ENCODE assay signal across 8 cellular contexts in the genomic region with DNA sequence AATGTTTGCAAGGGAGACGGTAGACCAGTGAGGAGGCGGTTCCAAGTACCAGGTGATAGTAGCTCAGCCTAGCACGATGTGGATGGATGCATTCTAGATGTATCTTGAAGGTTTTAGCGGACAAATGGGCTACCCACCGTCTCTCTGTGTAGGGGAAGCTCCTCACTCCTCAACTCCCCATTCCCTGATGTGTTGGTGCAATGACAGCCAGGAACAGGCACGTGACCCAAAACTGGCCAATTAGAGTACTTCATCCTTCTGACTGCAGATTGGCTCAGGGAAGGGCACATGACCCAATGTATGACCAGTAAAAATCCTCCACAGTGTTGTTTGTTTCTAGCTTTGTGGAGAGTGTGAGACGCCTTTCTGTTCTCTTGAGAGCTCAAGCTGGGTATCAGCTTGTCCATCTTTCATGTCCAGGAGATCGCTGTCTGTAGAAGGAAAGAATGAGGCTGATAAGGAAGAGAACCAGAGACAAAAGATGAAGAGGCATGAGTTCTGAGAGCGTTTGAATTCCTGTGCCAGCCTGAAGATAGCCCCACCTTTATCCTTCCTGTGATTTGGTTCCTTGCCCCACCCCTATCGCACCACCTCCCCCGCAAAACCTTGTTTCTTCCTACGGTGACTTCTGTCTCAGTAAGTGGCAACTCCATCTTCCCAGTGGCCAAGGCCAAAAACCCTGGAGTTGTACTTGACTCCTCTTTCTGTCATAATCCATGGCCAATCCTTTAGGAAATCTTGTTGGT. TPM values are rescaled to one million over a fixed set of nuclear protein-coding genes. Genes with fewer than 3 reads are reported as not detected.
DNase-seq lines count a peak whose midpoint lies in the region; ATAC-seq and TF ChIP-seq lines count a peak whose summit lies in the region.

No MANE protein-coding gene starts in this region.

- H2AFZ ChIP-seq in parathyroid adenoma = peak overlapping the region; percentile 93

- peak overlapping the region; percentile 73 for H3K4me2 ChIP-seq in parathyroid adenoma (ENCODE audit: low read length)

- peak overlapping the region; percentile 42 for H3K27ac ChIP-seq in RWPE2 (ENCODE audit: poor library complexity, severe bottlenecking)
- H3K27ac ChIP-seq in left ventricle myocardium inferior (replicated peaks) = peak overlapping the region; percentile 91
- H3K27ac ChIP-seq in parathyroid adenoma = peak overlapping the region; percentile 94

- in situ Hi-C loops in astrocyte of the cerebellum (cut with HindIII; ENCODE audit: low sequenced_read_pairs) = loop anchor here (25.0 kb wide), 1 partner anchor 120 kb away; a partner anchor contains a TSS

- H3K9me3 ChIP-seq in RWPE2 (ENCODE audit: severe bottlenecking) = no peaks in the 10 kb centered on the region
- H3K9me3 ChIP-seq in left ventricle myocardium inferior (replicated peaks) = no peaks in the 10 kb centered on the region
- H3K9me3 ChIP-seq in parathyroid adenoma (ENCODE audit: control insufficient read depth, low read length) = no peaks in the 10 kb centered on the region

- intact Hi-C loops in left ventricle myocardium inferior (cut with micrococcal nuclease) = no loop called here

- H3K36me3 ChIP-seq in RWPE2 (ENCODE audit: low read depth) (no peaks in the 10 kb centered on the region), left ventricle myocardium inferior (no peaks in the 10 kb centered on the region), parathyroid adenoma (ENCODE audit: control insufficient read depth, insufficient read depth, low read length) (no peaks in the 10 kb centered on the region)

- H3K9ac ChIP-seq in parathyroid adenoma = no peak overlapping the region

- peak in 2 of 3 donors; percentile 44 to 63 for DNase-seq in stimulated activated CD4-positive, alpha-beta T cell treated with anti-CD3 and anti-CD28 coated beads, Interleukin-12 subunit alpha, Interleukin-12 subunit beta, amount 100 ng/mL, for 48 hours (ENCODE audit: low read depth in 2 of 3, low spot score in 1 of 3)
- no peak for DNase-seq in stimulated activated CD4-positive, alpha-beta T cell treated with anti-CD3 and anti-CD28 coated beads, Interleukin-12 subunit alpha, Interleukin-12 subunit beta, amount 100 ng/mL, for 4 hours
- DNase-seq in LHCN-M2 (ENCODE audit: low read depth) (peak; percentile 78), RWPE2 (ENCODE audit: low spot score) (peak; percentile 83), astrocyte of the cerebellum (ENCODE audit: low read depth) (peak; percentile 80), left ventricle myocardium inferior (peak; percentile 80)

- H3K4me3 ChIP-seq in RWPE2 (ENCODE audit: severe bottlenecking) (peak overlapping the region; percentile 26), astrocyte of the cerebellum (ENCODE audit: low read depth, low read length) (peak overlapping the region; percentile 15), left ventricle myocardium inferior (peak overlapping the region; percentile 63), parathyroid adenoma (ENCODE audit: low read depth, low read length) (peak overlapping the region; percentile 44)

- H3K79me2 ChIP-seq in parathyroid adenoma = no peaks in the 10 kb centered on the region

- TF ChIP-seq CTCF in RWPE2 (IDR thresholded peaks at IDR 0.05; ENCODE audit: poor library complexity, severe bottlenecking) (no peak), astrocyte of the cerebellum (IDR thresholded peaks at IDR 0.05; ENCODE audit: low read depth, low read length, missing control alignments) (no peak), left ventricle myocardium inferior (IDR thresholded peaks at IDR 0.05; ENCODE audit: borderline replicate concordance) (no peak), parathyroid adenoma (IDR thresholded peaks at IDR 0.05) (no peak)

- H3K4me1 ChIP-seq in RWPE2 (ENCODE audit: insufficient read depth, poor library complexity, severe bottlenecking) (peaks cover 9% of the 10 kb centered on the region), left ventricle myocardium inferior (peaks cover 50% of the 10 kb centered on the region), parathyroid adenoma (peaks cover 29% of the 10 kb centered on the region)

- peak; percentile 59 for ATAC-seq in RWPE2 (ENCODE audit: low read depth)
- ATAC-seq in GM21390 (IDR thresholded peaks at IDR 0.05; ENCODE audit: unreplicated experiment) = no peak

- H3K27me3 ChIP-seq in RWPE2 (ENCODE audit: insufficient read depth, poor library complexity, severe bottlenecking) = no peaks in the 10 kb centered on the region
- H3K27me3 ChIP-seq in left ventricle myocardium inferior (ENCODE audit: low read depth) = no peaks in the 10 kb centered on the region
- no peaks in the 10 kb centered on the region for H3K27me3 ChIP-seq in parathyroid adenoma (ENCODE audit: control insufficient read depth, insufficient read depth, low read length)

RNA-seq across cellular contexts. Expression of a gene that starts 2.3 kb away (rescaled TPM):
- 6.9 and 7.4 TPM in 2 replicates for total RNA-seq in LHCN-M2 (2014; rRNA removed)
- 5.9 TPM for polyA plus RNA-seq in LHCN-M2 (2012)
- total RNA-seq in left ventricle myocardium inferior = 8.4 TPM

RNA-seq across cellular contexts. Expression of a gene that starts 16.1 kb away (rescaled TPM):
- total RNA-seq in LHCN-M2 (2014; rRNA removed) = 40.0 and 45.3 TPM in 2 replicates
- 19.5 TPM for polyA plus RNA-seq in LHCN-M2 (2012)
- total RNA-seq in left ventricle myocardium inferior = 7.9 TPM

RNA-seq across cellular contexts. Expression of a gene that starts 18.1 kb away (rescaled TPM):
- 81.3 and 93.4 TPM in 2 replicates for total RNA-seq in LHCN-M2 (2014; rRNA removed)
- polyA plus RNA-seq in LHCN-M2 (2012) = 50.2 TPM
- 1.2 TPM for total RNA-seq in left ventricle myocardium inferior

RNA-seq across cellular contexts. Expression of a gene that starts 29.5 kb away (rescaled TPM):
- total RNA-seq in LHCN-M2 (2014; rRNA removed) (3.8 and 4.6 TPM in 2 replicates), left ventricle myocardium inferior (59.6 TPM)
- 41.7 TPM for polyA plus RNA-seq in LHCN-M2 (2012)

RNA-seq across cellular contexts. Expression of a gene that starts 40.0 kb away (rescaled TPM):
- 12.6 and 18.2 TPM in 2 replicates for total RNA-seq in LHCN-M2 (2014; rRNA removed)
- 13.0 TPM for polyA plus RNA-seq in LHCN-M2 (2012)
- 109 TPM for total RNA-seq in left ventricle myocardium inferior

Comparison
In these comparisons a context has a peak if more than half of its experiments do, and no peak if none do; other contexts are left out.
1. H3K27ac ChIP-seq: peak in every context shown above with its lines; median percentile 94 in parathyroid adenoma; 91 in left ventricle myocardium inferior; 42 in RWPE2.
2. RNA of a gene that starts 18.1 kb away (total RNA-seq): 81.3 to 93.4 TPM in LHCN-M2; 1.2 TPM in left ventricle myocardium inferior (single experiment); every median in the first group is over 10 times any median in the second.
3. Peak in every context shown above with its lines, with median percentiles within 50 percentile points of each other: H3K4me3 ChIP-seq.